1 cellular context compared by ENCODE assay signal in genomic region chr17:17567114-17567513, GRCh38.
TF ChIP-seq lines count a peak whose summit lies in the region.

No MANE protein-coding gene starts in this region.

TF ChIP-seq in IMR-90, 13 proteins besides CTCF, POLR2A, EP300 and RAD21 (continued from another document):
- TF ChIP-seq, protein P1, sequence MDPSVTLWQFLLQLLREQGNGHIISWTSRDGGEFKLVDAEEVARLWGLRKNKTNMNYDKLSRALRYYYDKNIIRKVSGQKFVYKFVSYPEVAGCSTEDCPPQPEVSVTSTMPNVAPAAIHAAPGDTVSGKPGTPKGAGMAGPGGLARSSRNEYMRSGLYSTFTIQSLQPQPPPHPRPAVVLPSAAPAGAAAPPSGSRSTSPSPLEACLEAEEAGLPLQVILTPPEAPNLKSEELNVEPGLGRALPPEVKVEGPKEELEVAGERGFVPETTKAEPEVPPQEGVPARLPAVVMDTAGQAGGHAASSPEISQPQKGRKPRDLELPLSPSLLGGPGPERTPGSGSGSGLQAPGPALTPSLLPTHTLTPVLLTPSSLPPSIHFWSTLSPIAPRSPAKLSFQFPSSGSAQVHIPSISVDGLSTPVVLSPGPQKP (IDR thresholded peaks at IDR 0.05; ENCODE audit: borderline replicate concordance, low read depth, low read length): no peak
- TF ChIP-seq RFX5 (IDR thresholded peaks at IDR 0.05; ENCODE audit: low read depth, low read length): no peak
